Comparison of ENCODE assay signal across 8 cellular contexts in genomic region chr2:176129825-176130152, GRCh38. TPM values are rescaled to one million over a fixed set of nuclear protein-coding genes. Genes with fewer than 3 reads are reported as not detected.
DNase-seq lines count a peak whose midpoint lies in the region; ATAC-seq and TF ChIP-seq lines count a peak whose summit lies in the region.

No MANE protein-coding gene starts in this region.

- peaks cover 31 to 45% (median 36%) of the 10 kb centered on the region in 3 donors for H3K4me1 Mint-ChIP-seq in CD8-positive, alpha-beta memory T cell
- no peaks in the 10 kb centered on the region for H3K4me1 Mint-ChIP-seq in progenitor cell of endocrine pancreas (ENCODE audit: low read depth)

- intact Hi-C loops in PC-3 (cut with micrococcal nuclease) (no loop called here), esophagus squamous epithelium (cut with DNase I) (loop anchor here (5.0 to 10.0 kb wide), 3 partner anchors 508 to 1015 kb away; no protein-coding TSS in a partner anchor)

- H3K27ac ChIP-seq in CD8-positive, alpha-beta memory T cell (ENCODE audit: low read depth, low read length), result no peak overlapping the region
- H3K27ac ChIP-seq in PC-3 (ENCODE audit: low read length) (no peak overlapping the region), esophagus squamous epithelium (peak overlapping the region; percentile 66 to 86 (median 74))

- no peaks in the 10 kb centered on the region for H3K36me3 Mint-ChIP-seq in CD8-positive, alpha-beta memory T cell
- no peaks in the 10 kb centered on the region for H3K36me3 Mint-ChIP-seq in progenitor cell of endocrine pancreas (ENCODE audit: insufficient read depth)

- no peaks in the 10 kb centered on the region for H4K20me1 ChIP-seq in PC-3 (ENCODE audit: low read length)

- no peaks in the 10 kb centered on the region for H3K9me3 ChIP-seq in CD8-positive, alpha-beta memory T cell (ENCODE audit: low read length)
- H3K9me3 ChIP-seq in PC-3 (ENCODE audit: low read length) (no peaks in the 10 kb centered on the region), esophagus squamous epithelium (no peaks in the 10 kb centered on the region)

- H3K4me3 Mint-ChIP-seq in CD8-positive, alpha-beta memory T cell, result peak overlapping the region in 5 of 7 donors; percentile 8 to 63 (median 39)
- H3K4me3 Mint-ChIP-seq in progenitor cell of endocrine pancreas (ENCODE audit: low read depth), result peak overlapping the region; percentile 37

- H3K27ac Mint-ChIP-seq in CD8-positive, alpha-beta memory T cell, result no peak overlapping the region
- H3K27ac Mint-ChIP-seq in progenitor cell of endocrine pancreas, result no peak overlapping the region

- no peak; the same call in 1 of the 2 replicates for ATAC-seq in PC-3
- ATAC-seq in HG03469 (IDR thresholded peaks at IDR 0.05; ENCODE audit: unreplicated experiment), result no peak
- ATAC-seq in HG03280 (IDR thresholded peaks at IDR 0.05; ENCODE audit: unreplicated experiment), result no peak

- peak overlapping the region; percentile 44; the same call in 1 of the 2 replicates for H2AFZ ChIP-seq in PC-3 (ENCODE audit: low read length)

- peak overlapping the region; percentile 99 for H3K4me2 ChIP-seq in PC-3 (ENCODE audit: low read length)

- TF ChIP-seq POLR2A in esophagus squamous epithelium (IDR thresholded peaks at IDR 0.05), result no peak

- CTCF ChIA-PET in CD8-positive, alpha-beta memory T cell (lab: Charles Lee), result no interaction called here
- CTCF ChIA-PET in PC-3 (lab: Charles Lee), result interaction anchor here (0.5 kb wide), 1 partner anchor 148 kb away, joined by 5 read pairs; no protein-coding TSS in a partner anchor

- peaks cover 4% of the 10 kb centered on the region for H3F3A ChIP-seq in PC-3 (ENCODE audit: low read length, unreplicated experiment)

- H3K4me3 ChIP-seq in CD8-positive, alpha-beta memory T cell (ENCODE audit: low read length), result no peak overlapping the region
- H3K4me3 ChIP-seq in PC-3 (ENCODE audit: low read length), result peak overlapping the region; percentile 52
- H3K4me3 ChIP-seq in esophagus squamous epithelium, result peak overlapping the region; percentile 27 to 62 (median 46)

- TF ChIP-seq CTCF in PC-3 (conservative IDR thresholded peaks at IDR 0.05; ENCODE audit: low read depth, low read length) (no peak), esophagus squamous epithelium (IDR thresholded peaks at IDR 0.05) (no peak), progenitor cell of endocrine pancreas (IDR thresholded peaks at IDR 0.05; ENCODE audit: unreplicated experiment) (no peak)

- no peaks in the 10 kb centered on the region for H3K9me2 ChIP-seq in PC-3 (replicated peaks; ENCODE audit: low read length)

- DNase-seq in CD8-positive, alpha-beta memory T cell, result no peak
- no peak for DNase-seq in PC-3
- DNase-seq in esophagus squamous epithelium (lab: John Stamatoyannopoulos, UW), result no peak
- DNase-seq in progenitor cell of endocrine pancreas (ENCODE audit: low spot score, unreplicated experiment), result no peak
- DNase-seq in foreskin melanocyte, result no peak
- no peak for DNase-seq in NCI-H1092 treated with DMSO at 0.1 percent for 48 hours (lab: John Stamatoyannopoulos, UW)

- H3K27me3 Mint-ChIP-seq in CD8-positive, alpha-beta memory T cell, result peaks cover 81 to 87% of the 10 kb centered on the region in 2 donors
- H3K27me3 Mint-ChIP-seq in progenitor cell of endocrine pancreas, result peaks cover 89% of the 10 kb centered on the region

- H3K9ac ChIP-seq in PC-3 (ENCODE audit: low read length), result no peak overlapping the region

- H3K27me3 ChIP-seq in CD8-positive, alpha-beta memory T cell (ENCODE audit: insufficient read depth, low read length, poor library complexity, severe bottlenecking), result peaks cover 88% of the 10 kb centered on the region
- H3K27me3 ChIP-seq in PC-3 (ENCODE audit: low read length), result no peaks in the 10 kb centered on the region
- H3K27me3 ChIP-seq in esophagus squamous epithelium, result peaks cover 25 to 100% (median 55%) of the 10 kb centered on the region in 4 donors

- peaks cover 5 to 29% (median 21%) of the 10 kb centered on the region in 5 donors for H3K9me3 Mint-ChIP-seq in CD8-positive, alpha-beta memory T cell
- no peaks in the 10 kb centered on the region for H3K9me3 Mint-ChIP-seq in progenitor cell of endocrine pancreas (ENCODE audit: low read depth)

- WGBS in esophagus squamous epithelium, 2 donors, result 0% methylated on average over 2 of the region's 42 CpGs; no CpG with 5 or more reads in 1 of the 2 donors

- POLR2A ChIA-PET in CD8-positive, alpha-beta memory T cell (lab: Charles Lee), result no interaction called here
- POLR2A ChIA-PET in PC-3 (lab: Charles Lee; ENCODE audit: unreplicated experiment), result interaction anchor here (0.6 kb wide), 1 partner anchor 533 kb away, joined by 4 read pairs; no protein-coding TSS in a partner anchor

- H3K79me2 ChIP-seq in PC-3 (ENCODE audit: low read length), result no peaks in the 10 kb centered on the region

- H3K4me1 ChIP-seq in CD8-positive, alpha-beta memory T cell (ENCODE audit: insufficient read depth, low read length), result peaks cover 20% of the 10 kb centered on the region
- H3K4me1 ChIP-seq in PC-3 (ENCODE audit: insufficient read depth, low read length) (peaks cover 10% of the 10 kb centered on the region), esophagus squamous epithelium (peaks cover 5 to 63% (median 9%) of the 10 kb centered on the region in 3 donors)

- H3K36me3 ChIP-seq in CD8-positive, alpha-beta memory T cell (ENCODE audit: insufficient read depth, low read length), result no peaks in the 10 kb centered on the region
- H3K36me3 ChIP-seq in PC-3 (ENCODE audit: low read depth, low read length) (no peaks in the 10 kb centered on the region; the same call in 1 of the 2 replicates), esophagus squamous epithelium (no peaks in the 10 kb centered on the region)

- BruUV-seq in PC-3 (replicated peaks; lab: Mats Ljungman, UMichigan), result no TSS peak

RNA-seq across cellular contexts. Expression of gene HOXD8, which starts 0.3 kb away (rescaled TPM):
- total RNA-seq in CD8-positive, alpha-beta memory T cell, result not detected
- polyA plus RNA-seq in CD8-positive, alpha-beta memory T cell, result not detected
- 1.9 and 2.9 TPM in 2 replicates for total RNA-seq in PC-3 (2014; rRNA removed)
- 1 to 10 TPM in 3 of 4 donors, not detected in 1; 1.2 to 4.6 (median 1.2) TPM for total RNA-seq in esophagus squamous epithelium
- not detected in 2 replicates for total RNA-seq in progenitor cell of endocrine pancreas

RNA-seq across cellular contexts. Expression of gene HOXD9, which starts 7.3 kb away (rescaled TPM):
- total RNA-seq in CD8-positive, alpha-beta memory T cell, result not detected
- not detected for polyA plus RNA-seq in CD8-positive, alpha-beta memory T cell
- total RNA-seq in PC-3 (2014; rRNA removed) (not detected in 2 replicates), esophagus squamous epithelium (1 to 10 TPM in 1 of 4 donors, under 1 TPM in 1, not detected in 2; 0.61 to 3.4 TPM), progenitor cell of endocrine pancreas (not detected in 2 replicates)

RNA-seq across cellular contexts. Expression of gene HOXD10, which starts 13.2 kb away (rescaled TPM):
- not detected for total RNA-seq in CD8-positive, alpha-beta memory T cell
- polyA plus RNA-seq in CD8-positive, alpha-beta memory T cell, result not detected
- total RNA-seq in PC-3 (2014; rRNA removed), result not detected in 2 replicates
- total RNA-seq in esophagus squamous epithelium, result under 1 TPM in 2 of 4 donors, not detected in 2; 0.22 to 0.38 TPM
- not detected in 2 replicates for total RNA-seq in progenitor cell of endocrine pancreas

RNA-seq across cellular contexts. Expression of gene HOXD4, which starts 21.6 kb away (rescaled TPM):
- total RNA-seq in CD8-positive, alpha-beta memory T cell, result not detected
- not detected for polyA plus RNA-seq in CD8-positive, alpha-beta memory T cell
- total RNA-seq in PC-3 (2014; rRNA removed) (0.29 and 1.8 TPM in 2 replicates), esophagus squamous epithelium (1 to 10 TPM in 1 of 4 donors, under 1 TPM in 1, not detected in 2; 0.31 to 2.5 TPM), progenitor cell of endocrine pancreas (not detected in 2 replicates)

RNA-seq across cellular contexts. Expression of gene HOXD11, which starts 22.7 kb away (rescaled TPM):
- total RNA-seq in CD8-positive, alpha-beta memory T cell, result not detected
- polyA plus RNA-seq in CD8-positive, alpha-beta memory T cell, result not detected
- total RNA-seq in PC-3 (2014; rRNA removed) (not detected in 2 replicates), esophagus squamous epithelium (not detected), progenitor cell of endocrine pancreas (not detected in 2 replicates)

Comparison
In these comparisons a context has a peak if more than half of its experiments do, and no peak if none do; other contexts are left out.
1. H3K27ac ChIP-seq: peak in esophagus squamous epithelium (4 of 4); none in CD8-positive, alpha-beta memory T cell (single experiment) and PC-3 (single experiment).